Comparison of ENCODE assay signal across 8 cellular contexts in the genomic region with DNA sequence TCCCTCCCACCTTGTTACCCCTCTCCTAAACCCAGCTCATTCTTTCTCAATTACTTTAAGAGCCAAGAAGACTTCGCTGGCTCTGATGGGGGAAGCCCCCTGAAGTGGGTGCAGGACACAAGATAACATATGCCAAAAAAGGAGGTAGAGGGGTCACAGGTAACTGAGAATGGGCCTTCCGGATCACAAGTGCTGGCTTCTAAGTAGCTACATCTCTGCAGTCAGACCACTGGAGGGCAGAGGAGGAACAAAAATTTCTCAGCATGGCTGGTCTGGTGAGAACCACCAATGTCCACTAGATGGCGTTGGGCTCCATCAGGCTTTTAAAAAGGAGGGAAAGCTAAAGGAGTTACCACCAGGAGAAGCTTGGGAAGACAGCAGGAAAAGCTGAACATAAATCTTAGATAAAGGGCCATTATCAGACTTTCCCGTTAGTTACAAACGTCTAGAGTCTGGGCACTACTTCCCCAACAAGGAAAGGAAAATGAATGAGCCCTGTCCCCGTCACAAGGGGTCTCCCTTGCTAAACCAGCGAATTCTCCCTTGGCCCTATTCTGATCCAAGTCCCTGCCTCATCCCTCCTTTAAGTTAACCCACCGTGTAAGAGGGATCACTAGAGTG. TPM values are rescaled to one million over a fixed set of nuclear protein-coding genes. Genes with fewer than 3 reads are reported as not detected.
DNase-seq lines count a peak whose midpoint lies in the region; ATAC-seq and TF ChIP-seq lines count a peak whose summit lies in the region.

No MANE protein-coding gene starts in this region.

- peak overlapping the region; percentile 74 for H3K27ac Mint-ChIP-seq in HFFc6

- ATAC-seq in GM21515 (IDR thresholded peaks at IDR 0.05; ENCODE audit: unreplicated experiment) = no peak

- H3K79me2 ChIP-seq in smooth muscle cell (ENCODE audit: low read depth) = peaks cover 62% of the 10 kb centered on the region

- H3F3A ChIP-seq in smooth muscle cell (ENCODE audit: low read depth) = peaks cover 40% of the 10 kb centered on the region

- H3K36me3 ChIP-seq in adrenal gland (replicated peaks in 1 of 2) (peaks cover 0 to 63% of the 10 kb centered on the region in 2 donors), smooth muscle cell (ENCODE audit: low read depth) (peaks cover 7% of the 10 kb centered on the region)

- H3K4me1 Mint-ChIP-seq in HFFc6 (ENCODE audit: low read depth) = peaks cover 61% of the 10 kb centered on the region

- H3K4me1 ChIP-seq in adrenal gland (replicated peaks in 1 of 2) = peaks cover 21 to 48% of the 10 kb centered on the region in 2 donors
- H3K4me1 ChIP-seq in smooth muscle cell (ENCODE audit: low read depth) = peaks cover 26% of the 10 kb centered on the region

- no peak for TF ChIP-seq POLR2A in adrenal gland (IDR thresholded peaks at IDR 0.05)

- no peak overlapping the region for H3K4me3 ChIP-seq in adrenal gland
- no peak overlapping the region for H3K4me3 ChIP-seq in smooth muscle cell

- intact Hi-C loops in adrenal gland (cut with DNase I) = loop anchor here (5.0 kb wide), 2 partner anchors 33 to 43 kb away; partner anchors contain the start of gene CIROP (in 1 of the 2)

- DNase-seq in ELR (ENCODE audit: low read depth) (peak; percentile 93), HFFc6 (peak; percentile 93), RPMI7951 (ENCODE audit: low read depth) (peak; percentile 87), adrenal gland (peak; percentile 85 to 95 (median 87)), iPS DF 19.7 (ENCODE audit: low read depth, low spot score) (peak; percentile 79), smooth muscle cell (lab: John Stamatoyannopoulos, UW; ENCODE audit: unreplicated experiment) (no peak), NCI-H69 (lab: John Stamatoyannopoulos, UW) (no peak)

- peak overlapping the region in 3 of 5 donors; percentile 18 to 67 (median 66) for H3K27ac ChIP-seq in adrenal gland
- peak overlapping the region; percentile 52 for H3K27ac ChIP-seq in smooth muscle cell (ENCODE audit: low read depth)

- peak; percentile 99 for TF ChIP-seq CTCF in HFFc6 (IDR thresholded peaks at IDR 0.05)
- peak; percentile 98 to 100 (median 99) for TF ChIP-seq CTCF in adrenal gland (IDR thresholded peaks at IDR 0.05)
- TF ChIP-seq CTCF in smooth muscle cell (IDR thresholded peaks at IDR 0.05; ENCODE audit: borderline replicate concordance, insufficient read depth, poor library complexity, severe bottlenecking) = peak; percentile 95

- H3K4me3 Mint-ChIP-seq in HFFc6 = peak overlapping the region; percentile 94

- no peaks in the 10 kb centered on the region for H3K9me3 Mint-ChIP-seq in HFFc6

- peaks cover 6% of the 10 kb centered on the region for H3K27me3 Mint-ChIP-seq in HFFc6 (ENCODE audit: insufficient read depth)

- H3K9ac ChIP-seq in smooth muscle cell (ENCODE audit: low read depth) = no peak overlapping the region

- no peaks in the 10 kb centered on the region for H3K27me3 ChIP-seq in adrenal gland
- H3K27me3 ChIP-seq in smooth muscle cell (ENCODE audit: low read depth) = no peaks in the 10 kb centered on the region

- no peak overlapping the region for H2AFZ ChIP-seq in smooth muscle cell (ENCODE audit: low read depth)

- H4K20me1 ChIP-seq in smooth muscle cell (ENCODE audit: low read depth) = peaks cover 59% of the 10 kb centered on the region

- 15 to 21% (median 18%) methylated on average over 8 of the region's 8 CpGs for WGBS in adrenal gland, 4 donors
- 26% methylated on average over 8 of the region's 8 CpGs for WGBS in smooth muscle cell (ENCODE audit: low lambda C conversion rate)

- no peaks in the 10 kb centered on the region for H3K9me3 ChIP-seq in adrenal gland (replicated peaks in 1 of 3)
- no peaks in the 10 kb centered on the region for H3K9me3 ChIP-seq in smooth muscle cell (replicated peaks; ENCODE audit: low read depth)

- peaks cover 40% of the 10 kb centered on the region for H3K36me3 Mint-ChIP-seq in HFFc6 (ENCODE audit: low read depth)

- H3K4me2 ChIP-seq in smooth muscle cell = peak overlapping the region; percentile 50

RNA-seq across cellular contexts. Expression of gene CDH24, which starts 11.6 kb away (rescaled TPM):
- 10 to 100 TPM in 1 of 6 experiments, 1 to 10 TPM in 5; 6.4 to 11.2 (median 8.3) TPM for total RNA-seq in HFFc6 (2021; fragmentation: NEBNext Ultra II Directional; extraction: Animal tissue kit (Norgen Biotek cat#: 25700))
- 6.7 and 8.3 TPM in 2 replicates for total RNA-seq in RPMI7951 (2014; rRNA removed; shearing (Covaris generic))
- 1 to 10 TPM; 1.9 to 5.7 (median 3.4) TPM for total RNA-seq in adrenal gland
- 10 to 100 TPM in 2 of 3 donors, 1 to 10 TPM in 1; 1.5 to 29.3 (median 15.3) TPM for polyA plus RNA-seq in adrenal gland
- total RNA-seq in smooth muscle cell = 3.6 and 5.5 TPM in 2 replicates
- polyA plus RNA-seq in smooth muscle cell = 6.9 and 8.0 TPM in 2 replicates

RNA-seq across cellular contexts. Expression of gene ACIN1, which starts 26.0 kb away (rescaled TPM):
- total RNA-seq in HFFc6 (2021; fragmentation: NEBNext Ultra II Directional; extraction: Animal tissue kit (Norgen Biotek cat#: 25700)) = 100 to 1,000 TPM; 128 to 150 (median 142) TPM
- 37.1 and 38.9 TPM in 2 replicates for total RNA-seq in RPMI7951 (2014; rRNA removed; shearing (Covaris generic))
- total RNA-seq in adrenal gland (100 to 1,000 TPM in 4 of 8 donors, 10 to 100 TPM in 4; 73.1 to 203 (median 111) TPM), smooth muscle cell (64.5 and 69.0 TPM in 2 replicates)
- polyA plus RNA-seq in adrenal gland (100 to 1,000 TPM; 116 to 431 (median 258) TPM), smooth muscle cell (33.7 and 39.3 TPM in 2 replicates)

RNA-seq across cellular contexts. Expression of gene C14orf119, which starts 26.4 kb away (rescaled TPM):
- 100 to 1,000 TPM in 4 of 6 experiments, 10 to 100 TPM in 2; 85.0 to 117 (median 103) TPM for total RNA-seq in HFFc6 (2021; fragmentation: NEBNext Ultra II Directional; extraction: Animal tissue kit (Norgen Biotek cat#: 25700))
- 62.0 and 65.7 TPM in 2 replicates for total RNA-seq in RPMI7951 (2014; rRNA removed; shearing (Covaris generic))
- total RNA-seq in adrenal gland (100 to 1,000 TPM in 1 of 8 donors, 10 to 100 TPM in 7; 23.9 to 206 (median 53.1) TPM), smooth muscle cell (54.1 and 57.2 TPM in 2 replicates)
- polyA plus RNA-seq in adrenal gland (10 to 100 TPM; 28.0 to 52.9 (median 35.1) TPM), smooth muscle cell (119 and 130 TPM in 2 replicates)

RNA-seq across cellular contexts. Expression of gene PSMB11, which starts 26.9 kb away (rescaled TPM):
- under 1 TPM in 1 of 6 experiments, not detected in 5; 0.12 TPM for total RNA-seq in HFFc6 (2021; fragmentation: NEBNext Ultra II Directional; extraction: Animal tissue kit (Norgen Biotek cat#: 25700))
- 0.10 TPM in 1 of 2 replicates, not detected in the other for total RNA-seq in RPMI7951 (2014; rRNA removed; shearing (Covaris generic))
- total RNA-seq in adrenal gland (not detected), smooth muscle cell (not detected in 2 replicates)
- polyA plus RNA-seq in adrenal gland (not detected), smooth muscle cell (not detected in 2 replicates)

RNA-seq across cellular contexts. Expression of gene PSMB5, which starts 34.2 kb away (rescaled TPM):
- total RNA-seq in HFFc6 (2021; fragmentation: NEBNext Ultra II Directional; extraction: Animal tissue kit (Norgen Biotek cat#: 25700)) = 100 to 1,000 TPM; 221 to 259 (median 241) TPM
- 309 and 373 TPM in 2 replicates for total RNA-seq in RPMI7951 (2014; rRNA removed; shearing (Covaris generic))
- total RNA-seq in adrenal gland = 100 to 1,000 TPM; 114 to 251 (median 139) TPM
- 100 to 1,000 TPM in 1 of 3 donors, 10 to 100 TPM in 2; 55.4 to 175 (median 75.4) TPM for polyA plus RNA-seq in adrenal gland
- 161 and 183 TPM in 2 replicates for total RNA-seq in smooth muscle cell
- 372 and 374 TPM in 2 replicates for polyA plus RNA-seq in smooth muscle cell

Comparison
In these comparisons a context has a peak if more than half of its experiments do, and no peak if none do; other contexts are left out.
1. DNase-seq: peak in ELR (single experiment), HFFc6 (single experiment), RPMI7951 (single experiment), adrenal gland (7 of 7) and iPS DF 19.7 (single experiment); none in smooth muscle cell (single experiment) and NCI-H69 (single experiment).
2. Peak in every context shown above with its lines, with median percentiles within 50 percentile points of each other: CTCF ChIP-seq.